Comparison of ENCODE assay signal across 1 cellular context in the genomic region with DNA sequence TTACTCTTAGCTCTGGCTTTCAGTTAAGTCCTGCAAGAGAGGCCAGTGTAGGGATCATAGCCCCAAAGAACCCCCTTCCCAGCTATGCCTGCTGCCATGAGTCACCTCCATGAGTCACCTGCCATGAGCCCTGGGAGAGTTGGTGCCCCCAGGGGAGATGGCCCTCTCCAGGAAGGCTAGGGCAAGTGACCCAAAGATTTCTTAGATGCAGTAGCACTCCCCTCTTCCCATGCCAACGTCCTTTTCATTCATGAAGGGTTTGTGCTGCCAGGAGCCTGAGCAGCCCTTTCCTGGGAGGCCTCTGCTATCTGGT.
A peak's percentile ranks its signal among the peaks of the same experiment; 100 is the strongest.
TF ChIP-seq lines count a peak whose summit lies in the region.

No MANE protein-coding gene starts in this region.

TF ChIP-seq in HEK293, 187 proteins besides CTCF, POLR2A, EP300 and RAD21 (continued from another document):
- TF ChIP-seq, protein P1, sequence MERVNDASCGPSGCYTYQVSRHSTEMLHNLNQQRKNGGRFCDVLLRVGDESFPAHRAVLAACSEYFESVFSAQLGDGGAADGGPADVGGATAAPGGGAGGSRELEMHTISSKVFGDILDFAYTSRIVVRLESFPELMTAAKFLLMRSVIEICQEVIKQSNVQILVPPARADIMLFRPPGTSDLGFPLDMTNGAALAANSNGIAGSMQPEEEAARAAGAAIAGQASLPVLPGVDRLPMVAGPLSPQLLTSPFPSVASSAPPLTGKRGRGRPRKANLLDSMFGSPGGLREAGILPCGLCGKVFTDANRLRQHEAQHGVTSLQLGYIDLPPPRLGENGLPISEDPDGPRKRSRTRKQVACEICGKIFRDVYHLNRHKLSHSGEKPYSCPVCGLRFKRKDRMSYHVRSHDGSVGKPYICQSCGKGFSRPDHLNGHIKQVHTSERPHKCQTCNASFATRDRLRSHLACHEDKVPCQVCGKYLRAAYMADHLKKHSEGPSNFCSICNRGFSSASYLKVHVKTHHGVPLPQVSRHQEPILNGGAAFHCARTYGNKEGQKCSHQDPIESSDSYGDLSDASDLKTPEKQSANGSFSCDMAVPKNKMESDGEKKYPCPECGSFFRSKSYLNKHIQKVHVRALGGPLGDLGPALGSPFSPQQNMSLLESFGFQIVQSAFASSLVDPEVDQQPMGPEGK (tag by site-specific recombination; IDR thresholded peaks at IDR 0.05) = peak; percentile 61
- peak; percentile 96 for TF ChIP-seq GLIS1 (tag by site-specific recombination; IDR thresholded peaks at IDR 0.05)
- TF ChIP-seq ZNF175 (tag by site-specific recombination; IDR thresholded peaks at IDR 0.05) = no peak
- peak; percentile 70 for TF ChIP-seq GLIS2 (tag by site-specific recombination; IDR thresholded peaks at IDR 0.05)
